8 cellular contexts compared by ENCODE assay signal in genomic region chr4:75723117-75723801, GRCh38. TPM values are rescaled to one million over a fixed set of nuclear protein-coding genes. Genes with fewer than 3 reads are reported as not detected.
DNase-seq lines count a peak whose midpoint lies in the region; ATAC-seq and TF ChIP-seq lines count a peak whose summit lies in the region.

No MANE protein-coding gene starts in this region.

- peaks cover 9% of the 10 kb centered on the region for H3K36me3 Mint-ChIP-seq in activated CD8-positive, alpha-beta T cell treated with anti-CD3 and anti-CD28 coated beads for 36 hours (ENCODE audit: low read depth)

- peak overlapping the region; percentile 91 for H3K4me3 Mint-ChIP-seq in activated CD8-positive, alpha-beta T cell treated with anti-CD3 and anti-CD28 coated beads for 36 hours

- CTCF ChIA-PET in HEK293 (lab: Yijun Ruan, JAX) = interaction anchor here (0.6 to 1.8 kb wide), 19 partner anchors 8 to 163 kb away, joined by 3 to 9 read pairs (median 6); partner anchors contain the start of gene G3BP2
- CTCF ChIA-PET in activated CD8-positive, alpha-beta T cell treated with anti-CD3 and anti-CD28 coated beads for 36 hours (lab: Charles Lee) = interaction anchor here (0.8 to 4.2 kb wide), 37 partner anchors 9 to 211 kb away, joined by 3 to 63 read pairs (median 6); partner anchors contain the start of genes CDKL2, G3BP2, ODAPH and RCHY1

- no peaks in the 10 kb centered on the region for H3K27me3 ChIP-seq in hepatocyte
- H3K27me3 ChIP-seq in skeletal muscle satellite cell (ENCODE audit: control insufficient read depth, insufficient read depth, low read length) = no peaks in the 10 kb centered on the region

- peaks cover 58% of the 10 kb centered on the region for H3K79me2 ChIP-seq in hepatocyte

- H3K9me2 ChIP-seq in hepatocyte (replicated peaks; ENCODE audit: insufficient read depth) = no peaks in the 10 kb centered on the region

- H4K20me1 ChIP-seq in hepatocyte (ENCODE audit: insufficient read depth, poor library complexity, severe bottlenecking) = no peaks in the 10 kb centered on the region

- H3K9me3 Mint-ChIP-seq in activated CD8-positive, alpha-beta T cell treated with anti-CD3 and anti-CD28 coated beads for 36 hours = no peaks in the 10 kb centered on the region

- peak overlapping the region; percentile 67 for H2AFZ ChIP-seq in hepatocyte

- peak overlapping the region; percentile 96 for H3K27ac Mint-ChIP-seq in activated CD8-positive, alpha-beta T cell treated with anti-CD3 and anti-CD28 coated beads for 36 hours

- no peaks in the 10 kb centered on the region for H3K9me3 ChIP-seq in HEK293 (ENCODE audit: control insufficient read depth, insufficient read depth, low read depth, low read length)
- no peaks in the 10 kb centered on the region for H3K9me3 ChIP-seq in hepatocyte (ENCODE audit: low read depth)
- H3K9me3 ChIP-seq in skeletal muscle satellite cell (replicated peaks; ENCODE audit: low read length) = no peaks in the 10 kb centered on the region

- H3K27ac ChIP-seq in HEK293 (ENCODE audit: extremely low read depth, low read depth, low read length) = no peak overlapping the region
- peak overlapping the region; percentile 92 for H3K27ac ChIP-seq in hepatocyte

- 3% methylated on average over 3 of the region's 3 CpGs for WGBS in hepatocyte (ENCODE audit: low lambda C conversion rate, missing lambda C conversion rate)

- POLR2A ChIA-PET in HEK293 (lab: Yijun Ruan, JAX) = interaction anchor here (0.7 to 3.4 kb wide), 5 partner anchors 25 to 172 kb away, joined by 3 to 44 read pairs (median 8); partner anchors contain the start of genes CDKL2 and G3BP2
- POLR2A ChIA-PET in activated CD8-positive, alpha-beta T cell treated with anti-CD3 and anti-CD28 coated beads for 36 hours (lab: Charles Lee) = interaction anchor here (0.6 to 3.8 kb wide), 12 partner anchors 10 to 208 kb away, joined by 3 to 50 read pairs (median 4); partner anchors contain the start of genes G3BP2, RCHY1 and THAP6

- H3K4me2 ChIP-seq in hepatocyte = peak overlapping the region; percentile 76
- peak overlapping the region; percentile 93 for H3K4me2 ChIP-seq in skeletal muscle satellite cell (ENCODE audit: low read length)

- TF ChIP-seq CTCF in HEK293 (tag by site-specific recombination; IDR thresholded peaks at IDR 0.05) = no peak
- TF ChIP-seq CTCF in activated CD8-positive, alpha-beta T cell treated with anti-CD3 and anti-CD28 coated beads for 36 hours (IDR thresholded peaks at IDR 0.05) = no peak
- TF ChIP-seq CTCF in hepatocyte (IDR thresholded peaks at IDR 0.05; ENCODE audit: poor library complexity) = no peak

- intact Hi-C loops in activated CD8-positive, alpha-beta T cell treated with anti-CD3 and anti-CD28 coated beads for 36 hours (cut with micrococcal nuclease) = loop anchor here (5.0 kb wide), 1 partner anchor 66 kb away; no protein-coding TSS in a partner anchor
- intact Hi-C loops in posterior vena cava (cut with DNase I) = loop anchor here in 1 of 2 donors (10.0 kb wide), 1 partner anchor 48 kb away; the partner anchor contains the start of gene G3BP2

- no peaks in the 10 kb centered on the region for H3K4me1 ChIP-seq in HEK293 (ENCODE audit: control insufficient read depth, insufficient read depth, low read length)
- H3K4me1 ChIP-seq in hepatocyte (ENCODE audit: insufficient read depth) = peaks cover 20% of the 10 kb centered on the region
- H3K4me1 ChIP-seq in skeletal muscle satellite cell (ENCODE audit: control insufficient read depth, insufficient read depth, low read length) = peaks cover 26% of the 10 kb centered on the region

- no peaks in the 10 kb centered on the region for H3K27me3 Mint-ChIP-seq in activated CD8-positive, alpha-beta T cell treated with anti-CD3 and anti-CD28 coated beads for 36 hours

- no peak for ATAC-seq in activated CD8-positive, alpha-beta T cell treated with anti-CD3 and anti-CD28 coated beads for 36 hours
- ATAC-seq in HG02981 (IDR thresholded peaks at IDR 0.05; ENCODE audit: unreplicated experiment) = no peak

- H3K9ac ChIP-seq in skeletal muscle satellite cell (ENCODE audit: low read depth, low read length) = peak overlapping the region; percentile 84

- DNase-seq in AG20443 (ENCODE audit: low spot score) = peak; percentile 44
- peak; percentile 14 for DNase-seq in activated CD8-positive, alpha-beta T cell treated with anti-CD3 and anti-CD28 coated beads for 36 hours
- DNase-seq in hepatocyte (ENCODE audit: low spot score) = peak; percentile 42
- no peak for DNase-seq in posterior vena cava (ENCODE audit: low spot score)
- no peak for DNase-seq in NCI-H1048 (lab: John Stamatoyannopoulos, UW)

- H3K4me1 Mint-ChIP-seq in activated CD8-positive, alpha-beta T cell treated with anti-CD3 and anti-CD28 coated beads for 36 hours (ENCODE audit: low read depth) = peaks cover 39% of the 10 kb centered on the region

- H3K36me3 ChIP-seq in HEK293 (ENCODE audit: control insufficient read depth in 2 of 2, insufficient read depth in 1 of 2, low read length in 2 of 2) = peaks cover 0 to 4% of the 10 kb centered on the region in 2 experiments; a peak in 1 of 3 replicates
- no peaks in the 10 kb centered on the region for H3K36me3 ChIP-seq in hepatocyte (replicated peaks; ENCODE audit: insufficient read depth, low read depth)
- H3K36me3 ChIP-seq in skeletal muscle satellite cell (ENCODE audit: insufficient read depth, low read length) = no peaks in the 10 kb centered on the region

- H3K4me3 ChIP-seq in HEK293 (ENCODE audit: low read depth, low read length) (peak overlapping the region; percentile 59), hepatocyte (peak overlapping the region; percentile 38), skeletal muscle satellite cell (ENCODE audit: low read length) (peak overlapping the region; percentile 82)

TF ChIP-seq in HEK293, 187 proteins besides CTCF, POLR2A, EP300 and RAD21:
- no peak for TF ChIP-seq ZNF639 (tag by site-specific recombination; IDR thresholded peaks at IDR 0.05)
- TF ChIP-seq PRDM10 (tag by site-specific recombination; IDR thresholded peaks at IDR 0.05) = peak; percentile 66
- peak; percentile 69 for TF ChIP-seq ZBTB17 (tag by site-specific recombination; IDR thresholded peaks at IDR 0.05)
TF ChIP-seq in HEK293: peak in this region for 2.

RNA-seq across cellular contexts. Expression of gene USO1, which starts 1.1 kb away (rescaled TPM):
- total RNA-seq in activated CD8-positive, alpha-beta T cell treated with anti-CD3 and anti-CD28 coated beads for 36 hours = 10 to 100 TPM; 50.5 to 52.0 TPM
- 113 and 116 TPM in 2 replicates for total RNA-seq in hepatocyte
- 50.4 and 58.3 TPM in 2 replicates for polyA plus RNA-seq in hepatocyte
- total RNA-seq in skeletal muscle satellite cell (2012; rRNA removed) = 92.2 and 109 TPM in 2 replicates
- total RNA-seq in posterior vena cava = 10 to 100 TPM; 68.8 to 77.3 TPM

RNA-seq across cellular contexts. Expression of gene G3BP2, which starts 50.0 kb away (rescaled TPM):
- 100 to 1,000 TPM; 185 to 197 TPM for total RNA-seq in activated CD8-positive, alpha-beta T cell treated with anti-CD3 and anti-CD28 coated beads for 36 hours
- total RNA-seq in hepatocyte (176 and 181 TPM in 2 replicates), posterior vena cava (10 to 100 TPM; 76.7 to 87.3 TPM)
- 85.2 and 86.0 TPM in 2 replicates for polyA plus RNA-seq in hepatocyte
- total RNA-seq in skeletal muscle satellite cell (2012; rRNA removed) = 159 and 164 TPM in 2 replicates

Comparison
In these comparisons a context has a peak if more than half of its experiments do, and no peak if none do; other contexts are left out.
1. DNase-seq: peak in AG20443 (single experiment), activated CD8-positive, alpha-beta T cell treated with anti-CD3 and anti-CD28 coated beads for 36 hours (single experiment) and hepatocyte (single experiment); none in posterior vena cava (single experiment) and NCI-H1048 (single experiment).
2. Peak in every context shown above with its lines, with median percentiles within 50 percentile points of each other: H3K4me3 ChIP-seq.